Comparison of ENCODE assay signal across 3 cellular contexts in genomic region chr12:26620907-26621306, GRCh38.
A peak's percentile ranks its signal among the peaks of the same experiment; 100 is the strongest.
TF ChIP-seq lines count a peak whose summit lies in the region.

No MANE protein-coding gene starts in this region.

TF ChIP-seq in HepG2, 621 proteins besides CTCF, POLR2A, EP300 and RAD21:
- TF ChIP-seq CEBPB (IDR thresholded peaks at IDR 0.05; ENCODE audit: borderline replicate concordance, low read depth, low read length) (peak; percentile 56), TGIF2 (CRISPR knock-in tag; IDR thresholded peaks at IDR 0.05) (no peak), RBM22 (optimal IDR thresholded peaks at IDR 0.05; ENCODE audit: low read length) (peak; percentile 41)

TF ChIP-seq in IMR-90, 13 proteins besides CTCF, POLR2A, EP300 and RAD21:
- no peak for TF ChIP-seq MXI1 (IDR thresholded peaks at IDR 0.05; ENCODE audit: borderline replicate concordance, low read depth, low read length)
- no peak for TF ChIP-seq SMC3 (IDR thresholded peaks at IDR 0.05; ENCODE audit: low read depth, low read length)
- TF ChIP-seq CEBPB (IDR thresholded peaks at IDR 0.05; ENCODE audit: low read depth, low read length), result peak; percentile 53; the same call in 1 of the 2 replicates
- TF ChIP-seq, protein P1, sequence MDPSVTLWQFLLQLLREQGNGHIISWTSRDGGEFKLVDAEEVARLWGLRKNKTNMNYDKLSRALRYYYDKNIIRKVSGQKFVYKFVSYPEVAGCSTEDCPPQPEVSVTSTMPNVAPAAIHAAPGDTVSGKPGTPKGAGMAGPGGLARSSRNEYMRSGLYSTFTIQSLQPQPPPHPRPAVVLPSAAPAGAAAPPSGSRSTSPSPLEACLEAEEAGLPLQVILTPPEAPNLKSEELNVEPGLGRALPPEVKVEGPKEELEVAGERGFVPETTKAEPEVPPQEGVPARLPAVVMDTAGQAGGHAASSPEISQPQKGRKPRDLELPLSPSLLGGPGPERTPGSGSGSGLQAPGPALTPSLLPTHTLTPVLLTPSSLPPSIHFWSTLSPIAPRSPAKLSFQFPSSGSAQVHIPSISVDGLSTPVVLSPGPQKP (IDR thresholded peaks at IDR 0.05; ENCODE audit: borderline replicate concordance, low read depth, low read length), result no peak

TF ChIP-seq in K562, 482 proteins besides CTCF, POLR2A, EP300 and RAD21:
- no peak for TF ChIP-seq EWSR1 (IDR thresholded peaks at IDR 0.05; ENCODE audit: borderline replicate concordance, low read depth, partially characterized antibody)
- TF ChIP-seq U2AF2 (optimal IDR thresholded peaks at IDR 0.05; ENCODE audit: low read depth, low read length), result no peak
- no peak for TF ChIP-seq CEBPG (CRISPR knock-in tag; IDR thresholded peaks at IDR 0.05)
- TF ChIP-seq CEBPG (tag; conservative IDR thresholded peaks at IDR 0.05 in 1 of 2, IDR thresholded peaks at IDR 0.05 in 1 of 2), result 0 out of 4 replicates have a peak, but pooled peaks have one; percentile 9 to 10
